Comparison of ENCODE assay signal across 21 cellular contexts in genomic region chr18:49880656-49881055, GRCh38.
DNase-seq lines count a peak whose midpoint lies in the region; ATAC-seq, FAIRE-seq and TF ChIP-seq lines count a peak whose summit lies in the region.
"Had no signal": no experiment of that assay in that cellular context is flagged by ENCODE, and none has a peak within 500 bp of the region (broad histone marks: within the 10 kb centered on the region; RNA-seq: fewer than 3 reads in every experiment).

No MANE protein-coding gene starts in this region.

- H3K27me3 ChIP-seq in brain microvascular endothelial cell (replicated peaks): no peaks in the 10 kb centered on the region

- H3K36me3 ChIP-seq in brain microvascular endothelial cell (replicated peaks): no peaks in the 10 kb centered on the region

- no peak overlapping the region for H3K4me3 Mint-ChIP-seq in T-helper 2 cell treated with Interferon-gamma antibody and Interleukin-4, amounts not matched to agents 5 μg/mL and 100 μg/mL, for 36 hours
- H3K4me3 Mint-ChIP-seq: CD8-positive, alpha-beta T cell had no signal

- H3K36me3 Mint-ChIP-seq in T-helper 2 cell treated with Interferon-gamma antibody and Interleukin-4, amounts not matched to agents 5 μg/mL and 100 μg/mL, for 36 hours (ENCODE audit: low read depth): no peaks in the 10 kb centered on the region
- H3K36me3 Mint-ChIP-seq: CD8-positive, alpha-beta T cell had no signal

- no peaks in the 10 kb centered on the region for H3K9me3 Mint-ChIP-seq in T-helper 2 cell treated with Interferon-gamma antibody and Interleukin-4, amounts not matched to agents 5 μg/mL and 100 μg/mL, for 36 hours
- H3K9me3 Mint-ChIP-seq: CD8-positive, alpha-beta T cell had no signal

- H3K27ac ChIP-seq in brain microvascular endothelial cell: no peak overlapping the region
- H3K27ac ChIP-seq: 22Rv1, HL-60, RWPE1 had no signal

- DNase-seq in activated effector memory CD4-positive, alpha-beta T cell treated with anti-CD3 and anti-CD28 coated beads, Interleukin-2, amount 50 U/mL, for 16 hours: peak; percentile 36
- DNase-seq in activated effector memory CD4-positive, alpha-beta T cell treated with Interleukin-2 at 50 U/mL for 16 hours: no peak
- DNase-seq in brain microvascular endothelial cell (peak; percentile 9), iris pigment epithelial cell (ENCODE audit: low read depth) (peak; percentile 65), urothelium cell line (ENCODE audit: low spot score) (no peak), omental fat pad (ENCODE audit: low spot score) (no peak)
- DNase-seq in T-helper 2 cell treated with Interferon-gamma antibody and Interleukin-4, amounts not matched to agents 5 μg/mL and 100 μg/mL, for 36 hours (ENCODE audit: low spot score): no peak
- no peak for DNase-seq in stimulated activated CD8-positive, alpha-beta memory T cell treated with anti-CD3 and anti-CD28 coated beads, Interleukin-4, amount 100 ng/mL, for 48 hours
- DNase-seq: C1 segment of cervical spinal cord; Calu3; CD8-positive, alpha-beta T cell; EL; GF-D8; GOT3; HCEC 1CT; MV-4-11; NCI-H187; SIG-M5 had no signal

- TF ChIP-seq CTCF in brain microvascular endothelial cell (IDR thresholded peaks at IDR 0.05; ENCODE audit: low read depth, low read length, missing control alignments) (no peak), omental fat pad (IDR thresholded peaks at IDR 0.05) (no peak)

- no peak for ATAC-seq in omental fat pad (ENCODE audit: low FRiP score)
- ATAC-seq: CD8-positive, alpha-beta T cell had no signal

- no peaks in the 10 kb centered on the region for H3K4me1 Mint-ChIP-seq in T-helper 2 cell treated with Interferon-gamma antibody and Interleukin-4, amounts not matched to agents 5 μg/mL and 100 μg/mL, for 36 hours (ENCODE audit: low read depth)

- peak; percentile 5 for FAIRE-seq in urothelium cell line (lab: Jason Lieb, UNC)

- H3K27ac Mint-ChIP-seq in T-helper 2 cell treated with Interferon-gamma antibody and Interleukin-4, amounts not matched to agents 5 μg/mL and 100 μg/mL, for 36 hours: no peak overlapping the region
- H3K27ac Mint-ChIP-seq: CD8-positive, alpha-beta T cell had no signal

- no peak overlapping the region for H3K4me3 ChIP-seq in brain microvascular endothelial cell (ENCODE audit: low read depth, low read length)

- peaks cover 18% of the 10 kb centered on the region for H3K27me3 Mint-ChIP-seq in T-helper 2 cell treated with Interferon-gamma antibody and Interleukin-4, amounts not matched to agents 5 μg/mL and 100 μg/mL, for 36 hours (ENCODE audit: low read depth)

- in situ Hi-C loops in brain microvascular endothelial cell (cut with HindIII; ENCODE audit: low pct_ligation_motif_present, low sequenced_read_pairs): no loop called here

Comparison
In these comparisons a context has a peak if more than half of its experiments do, and no peak if none do; other contexts are left out.
1. DNase-seq: peak in activated effector memory CD4-positive, alpha-beta T cell treated with anti-CD3 and anti-CD28 coated beads, Interleukin-2, amount 50 U/mL, for 16 hours (single experiment), brain microvascular endothelial cell (single experiment) and iris pigment epithelial cell (single experiment); none in activated effector memory CD4-positive, alpha-beta T cell treated with Interleukin-2 at 50 U/mL for 16 hours (single experiment), urothelium cell line (single experiment), omental fat pad (single experiment), T-helper 2 cell treated with Interferon-gamma antibody and Interleukin-4, amounts not matched to agents 5 μg/mL and 100 μg/mL, for 36 hours (single experiment) and stimulated activated CD8-positive, alpha-beta memory T cell treated with anti-CD3 and anti-CD28 coated beads, Interleukin-4, amount 100 ng/mL, for 48 hours (single experiment).